8 cellular contexts compared by ENCODE assay signal in genomic region chr2:74186038-74186437, GRCh38. TPM values are rescaled to one million over a fixed set of nuclear protein-coding genes. Genes with fewer than 3 reads are reported as not detected.
A peak's percentile ranks its signal among the peaks of the same experiment; 100 is the strongest.
DNase-seq lines count a peak whose midpoint lies in the region; ATAC-seq and TF ChIP-seq lines count a peak whose summit lies in the region.

No MANE protein-coding gene starts in this region.

- peak; percentile 82 for DNase-seq in GM06990 (ENCODE audit: extremely low read depth, insufficient read length)
- peak; percentile 47 to 55 for DNase-seq in activated T-cell treated with anti-CD3 and anti-CD28 coated beads, Interleukin-2, amount 50 U/mL, for 48 hours
- DNase-seq in pons (ENCODE audit: low spot score): peak; percentile 85
- DNase-seq in ACHN: no peak
- no peak for DNase-seq in SJCRH30
- DNase-seq in glomerular visceral epithelial cell (ENCODE audit: extremely low spot score): no peak

- ATAC-seq in GM19467 (IDR thresholded peaks at IDR 0.05; ENCODE audit: unreplicated experiment): peak; percentile 53
- peak; percentile 69 for ATAC-seq in HG03460 (IDR thresholded peaks at IDR 0.05; ENCODE audit: unreplicated experiment)

- H3K4me3 ChIP-seq in GM06990 (replicated peaks; ENCODE audit: low read depth, low read length) (peak overlapping the region; percentile 42; the same call in 1 of the 2 replicates), SJCRH30 (no peak overlapping the region)

- no peak for TF ChIP-seq CTCF in GM06990 (IDR thresholded peaks at IDR 0.05; ENCODE audit: insufficient read depth, low read length, poor library complexity, severe bottlenecking)

- H3K36me3 ChIP-seq in GM06990 (ENCODE audit: control insufficient read depth, insufficient read depth, low read length): no peaks in the 10 kb centered on the region
- no peaks in the 10 kb centered on the region for H3K36me3 ChIP-seq in SJCRH30

- no peaks in the 10 kb centered on the region for H3K27me3 ChIP-seq in GM06990 (replicated peaks; ENCODE audit: control insufficient read depth, insufficient read depth, low read length)
- peaks cover 6% of the 10 kb centered on the region; the same call in 1 of the 2 replicates for H3K27me3 ChIP-seq in SJCRH30

- no peak overlapping the region for H3K27ac ChIP-seq in SJCRH30

- in situ Hi-C loops in ACHN (cut with HindIII; ENCODE audit: low pct_ligation_motif_present, low pct_unique_long_range_greater_than_20kb, low sequenced_read_pairs): no loop called here

- H3K9me3 ChIP-seq in SJCRH30 (replicated peaks): no peaks in the 10 kb centered on the region

- H3K4me1 ChIP-seq in SJCRH30: peaks cover 12% of the 10 kb centered on the region; the same call in 1 of the 2 replicates

RNA-seq across cellular contexts. Expression of gene MOB1A, which starts 7.4 kb away (rescaled TPM):
- total RNA-seq in SJCRH30 (2014; rRNA removed; shearing (Covaris generic)): 175 and 185 TPM in 2 replicates

RNA-seq across cellular contexts. Expression of gene MTHFD2, which starts 12.4 kb away (rescaled TPM):
- total RNA-seq in SJCRH30 (2014; rRNA removed; shearing (Covaris generic)): 210 and 236 TPM in 2 replicates

RNA-seq across cellular contexts. Expression of gene BOLA3, which starts 38.3 kb away (rescaled TPM):
- 54.6 and 60.1 TPM in 2 replicates for total RNA-seq in SJCRH30 (2014; rRNA removed; shearing (Covaris generic))

Comparison
In these comparisons a context has a peak if more than half of its experiments do, and no peak if none do; other contexts are left out.
1. DNase-seq: peak in GM06990 (single experiment), activated T-cell treated with anti-CD3 and anti-CD28 coated beads, Interleukin-2, amount 50 U/mL, for 48 hours (2 of 2) and pons (single experiment); none in ACHN (single experiment), SJCRH30 (0 of 2) and glomerular visceral epithelial cell (single experiment).